Comparison of ENCODE assay signal across 1 cellular context in genomic region chr12:25775968-25776367, GRCh38.
A peak's percentile ranks its signal among the peaks of the same experiment; 100 is the strongest.
TF ChIP-seq lines count a peak whose summit lies in the region.

No MANE protein-coding gene starts in this region.

TF ChIP-seq in SK-N-SH treated with all-trans-retinoic acid at 6 μM for 48 hours, 23 proteins besides CTCF, POLR2A, EP300 and RAD21 (continued from another document):
- TF ChIP-seq, protein P1, sequence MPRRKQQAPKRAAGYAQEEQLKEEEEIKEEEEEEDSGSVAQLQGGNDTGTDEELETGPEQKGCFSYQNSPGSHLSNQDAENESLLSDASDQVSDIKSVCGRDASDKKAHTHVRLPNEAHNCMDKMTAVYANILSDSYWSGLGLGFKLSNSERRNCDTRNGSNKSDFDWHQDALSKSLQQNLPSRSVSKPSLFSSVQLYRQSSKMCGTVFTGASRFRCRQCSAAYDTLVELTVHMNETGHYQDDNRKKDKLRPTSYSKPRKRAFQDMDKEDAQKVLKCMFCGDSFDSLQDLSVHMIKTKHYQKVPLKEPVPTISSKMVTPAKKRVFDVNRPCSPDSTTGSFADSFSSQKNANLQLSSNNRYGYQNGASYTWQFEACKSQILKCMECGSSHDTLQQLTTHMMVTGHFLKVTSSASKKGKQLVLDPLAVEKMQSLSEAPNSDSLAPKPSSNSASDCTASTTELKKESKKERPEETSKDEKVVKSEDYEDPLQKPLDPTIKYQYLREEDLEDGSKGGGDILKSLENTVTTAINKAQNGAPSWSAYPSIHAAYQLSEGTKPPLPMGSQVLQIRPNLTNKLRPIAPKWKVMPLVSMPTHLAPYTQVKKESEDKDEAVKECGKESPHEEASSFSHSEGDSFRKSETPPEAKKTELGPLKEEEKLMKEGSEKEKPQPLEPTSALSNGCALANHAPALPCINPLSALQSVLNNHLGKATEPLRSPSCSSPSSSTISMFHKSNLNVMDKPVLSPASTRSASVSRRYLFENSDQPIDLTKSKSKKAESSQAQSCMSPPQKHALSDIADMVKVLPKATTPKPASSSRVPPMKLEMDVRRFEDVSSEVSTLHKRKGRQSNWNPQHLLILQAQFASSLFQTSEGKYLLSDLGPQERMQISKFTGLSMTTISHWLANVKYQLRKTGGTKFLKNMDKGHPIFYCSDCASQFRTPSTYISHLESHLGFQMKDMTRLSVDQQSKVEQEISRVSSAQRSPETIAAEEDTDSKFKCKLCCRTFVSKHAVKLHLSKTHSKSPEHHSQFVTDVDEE (CRISPR knock-in tag; IDR thresholded peaks at IDR 0.05): peak; percentile 95
- TF ChIP-seq ISL1 (CRISPR knock-in tag; IDR thresholded peaks at IDR 0.05) (peak; percentile 85), ZNF565 (CRISPR knock-in tag; conservative IDR thresholded peaks at IDR 0.05; ENCODE audit: low read depth) (no peak), ZNF70 (CRISPR knock-in tag; IDR thresholded peaks at IDR 0.05) (no peak), OSR1 (CRISPR knock-in tag; IDR thresholded peaks at IDR 0.05) (no peak), ZFP3 (CRISPR knock-in tag; IDR thresholded peaks at IDR 0.05) (no peak)
